In genomic region chr11:71588822-71589545, GRCh38 we compare ENCODE assay signal across 15 cellular contexts. TPM values are rescaled to one million over a fixed set of nuclear protein-coding genes. Genes with fewer than 3 reads are reported as not detected.
DNase-seq lines count a peak whose midpoint lies in the region.
"Not testable (repeated sequence)": the region's sequence is repeated elsewhere in the genome, so short reads cannot be mapped to it uniquely, and the experiment has no call there.
"Had no signal": no experiment of that assay in that cellular context is flagged by ENCODE, and none has a peak within 500 bp of the region (broad histone marks: within the 10 kb centered on the region; RNA-seq: fewer than 3 reads in every experiment).

No MANE protein-coding gene starts in this region.

- POLR2A ChIA-PET in activated CD4-positive, alpha-beta memory T cell treated with anti-CD3 and anti-CD28 coated beads for 36 hours (lab: Charles Lee), result not testable (repeated sequence)

- intact Hi-C loops in activated CD4-positive, alpha-beta memory T cell treated with anti-CD3 and anti-CD28 coated beads for 36 hours (cut with micrococcal nuclease), result not testable (repeated sequence)

- H3K36me3 Mint-ChIP-seq in activated CD4-positive, alpha-beta memory T cell treated with anti-CD3 and anti-CD28 coated beads for 36 hours, result not testable (repeated sequence)

- not testable (repeated sequence) for H3K4me1 Mint-ChIP-seq in activated CD4-positive, alpha-beta memory T cell treated with anti-CD3 and anti-CD28 coated beads for 36 hours (ENCODE audit: low read depth)

- DNase-seq in Daoy (ENCODE audit: low read depth) (peak; percentile 67), RPMI7951 (ENCODE audit: low read depth) (peak; percentile 4), glomerular visceral epithelial cell (ENCODE audit: extremely low spot score) (peak; percentile 36)
- DNase-seq in Jurkat, Clone E6-1 (ENCODE audit: low read depth, low spot score), result peak; percentile 32
- peak; percentile 83 for DNase-seq in activated CD4-positive, alpha-beta memory T cell treated with anti-CD3 and anti-CD28 coated beads for 36 hours
- DNase-seq in activated naive CD4-positive, alpha-beta T cell treated with Interleukin-2 at 50 U/mL for 16 hours, result peak; percentile 67
- peak; percentile 35 to 64 for DNase-seq in stimulated activated CD4-positive, alpha-beta T cell treated with anti-CD3 and anti-CD28 coated beads, Interleukin-12 subunit alpha, Interleukin-12 subunit beta, amount 100 ng/mL, for 24 hours (ENCODE audit: low read depth in 2 of 2)
- peak; percentile 11 for DNase-seq in stimulated activated CD8-positive, alpha-beta memory T cell treated with anti-CD3 and anti-CD28 coated beads, Interleukin-4, amount 100 ng/mL, for 24 hours (ENCODE audit: low read depth)

- H3K27ac Mint-ChIP-seq in activated CD4-positive, alpha-beta memory T cell treated with anti-CD3 and anti-CD28 coated beads for 36 hours, result not testable (repeated sequence)

- H3K9me3 Mint-ChIP-seq in activated CD4-positive, alpha-beta memory T cell treated with anti-CD3 and anti-CD28 coated beads for 36 hours, result not testable (repeated sequence)

- not testable (repeated sequence) for H3K27me3 Mint-ChIP-seq in activated CD4-positive, alpha-beta memory T cell treated with anti-CD3 and anti-CD28 coated beads for 36 hours

- H3K4me3 Mint-ChIP-seq in activated CD4-positive, alpha-beta memory T cell treated with anti-CD3 and anti-CD28 coated beads for 36 hours, result not testable (repeated sequence)

- not testable (repeated sequence) for H3K4me3 ChIP-seq in Jurkat, Clone E6-1 (ENCODE audit: low read length)

- CTCF ChIA-PET in activated CD4-positive, alpha-beta memory T cell treated with anti-CD3 and anti-CD28 coated beads for 36 hours (lab: Charles Lee), result interaction anchor here (1.2 to 1.6 kb wide), 2 partner anchors 9 to 15 kb away, joined by 5 to 6 read pairs; no protein-coding TSS in a partner anchor

RNA-seq across cellular contexts. Expression of gene KRTAP5-11, which starts 6.3 kb away (rescaled TPM):
- total RNA-seq in Daoy (2014; rRNA removed; shearing (Covaris generic)), result not detected in 2 replicates
- not detected for polyA plus RNA-seq in Jurkat, Clone E6-1 (2012; ENCODE audit: insufficient read depth, insufficient read length)
- total RNA-seq in RPMI7951 (2014; rRNA removed; shearing (Covaris generic)), result not detected in 2 replicates
- total RNA-seq in activated CD4-positive, alpha-beta memory T cell treated with anti-CD3 and anti-CD28 coated beads for 36 hours, result not detected
- total RNA-seq: activated CD8-positive, alpha-beta memory T cell treated with anti-CD3 and anti-CD28 coated beads for 36 hours; aorta; esophagus squamous epithelium; left lung; myocyte; NCI-H460; T-helper 1 cell treated with Interleukin-12 subunit alpha and Interleukin-12 subunit beta and Interleukin-4 antibody, amounts not matched to agents 30 ng/mL and 1 ng/mL, for 36 hours had no signal
- polyA plus RNA-seq: aorta had no signal

RNA-seq across cellular contexts. Expression of gene KRTAP5-10, which starts 23.6 kb away (rescaled TPM):
- not detected in 2 replicates for total RNA-seq in Daoy (2014; rRNA removed; shearing (Covaris generic))
- not detected for polyA plus RNA-seq in Jurkat, Clone E6-1 (2012; ENCODE audit: insufficient read depth, insufficient read length)
- total RNA-seq in RPMI7951 (2014; rRNA removed; shearing (Covaris generic)), result not detected in 2 replicates
- total RNA-seq in activated CD4-positive, alpha-beta memory T cell treated with anti-CD3 and anti-CD28 coated beads for 36 hours, result not detected
- total RNA-seq: activated CD8-positive, alpha-beta memory T cell treated with anti-CD3 and anti-CD28 coated beads for 36 hours; aorta; esophagus squamous epithelium; left lung; myocyte; NCI-H460; T-helper 1 cell treated with Interleukin-12 subunit alpha and Interleukin-12 subunit beta and Interleukin-4 antibody, amounts not matched to agents 30 ng/mL and 1 ng/mL, for 36 hours had no signal

RNA-seq across cellular contexts. Expression of gene KRTAP5-9, which starts 40.8 kb away (rescaled TPM):
- total RNA-seq in Daoy (2014; rRNA removed; shearing (Covaris generic)), result not detected in 2 replicates
- not detected for polyA plus RNA-seq in Jurkat, Clone E6-1 (2012; ENCODE audit: insufficient read depth, insufficient read length)
- total RNA-seq in RPMI7951 (2014; rRNA removed; shearing (Covaris generic)), result not detected in 2 replicates
- total RNA-seq in activated CD4-positive, alpha-beta memory T cell treated with anti-CD3 and anti-CD28 coated beads for 36 hours, result under 1 TPM in 1 of 2 experiments, not detected in 1; 0.27 TPM
- total RNA-seq: activated CD8-positive, alpha-beta memory T cell treated with anti-CD3 and anti-CD28 coated beads for 36 hours; esophagus squamous epithelium; NCI-H460; T-helper 1 cell treated with Interleukin-12 subunit alpha and Interleukin-12 subunit beta and Interleukin-4 antibody, amounts not matched to agents 30 ng/mL and 1 ng/mL, for 36 hours had no signal

RNA-seq across cellular contexts. Expression of gene KRTAP5-8, which starts 51.2 kb away (rescaled TPM):
- total RNA-seq in Daoy (2014; rRNA removed; shearing (Covaris generic)), result not detected in 2 replicates
- not detected for polyA plus RNA-seq in Jurkat, Clone E6-1 (2012; ENCODE audit: insufficient read depth, insufficient read length)
- total RNA-seq in RPMI7951 (2014; rRNA removed; shearing (Covaris generic)), result not detected in 2 replicates
- not detected for total RNA-seq in activated CD4-positive, alpha-beta memory T cell treated with anti-CD3 and anti-CD28 coated beads for 36 hours
- total RNA-seq: activated CD8-positive, alpha-beta memory T cell treated with anti-CD3 and anti-CD28 coated beads for 36 hours; myocyte; NCI-H460 had no signal
- polyA plus RNA-seq: aorta had no signal

Comparison
In these comparisons a context has a peak if more than half of its experiments do, and no peak if none do; other contexts are left out.
1. DNase-seq: peak in every context shown above with its lines; median percentile 83 in activated CD4-positive, alpha-beta memory T cell treated with anti-CD3 and anti-CD28 coated beads for 36 hours; 67 in Daoy; 67 in activated naive CD4-positive, alpha-beta T cell treated with Interleukin-2 at 50 U/mL for 16 hours; 50 in stimulated activated CD4-positive, alpha-beta T cell treated with anti-CD3 and anti-CD28 coated beads, Interleukin-12 subunit alpha, Interleukin-12 subunit beta, amount 100 ng/mL, for 24 hours; 36 in glomerular visceral epithelial cell; 32 in Jurkat, Clone E6-1; 11 in stimulated activated CD8-positive, alpha-beta memory T cell treated with anti-CD3 and anti-CD28 coated beads, Interleukin-4, amount 100 ng/mL, for 24 hours; 4 in RPMI7951.